8 cellular contexts compared by ENCODE assay signal in the genomic region with DNA sequence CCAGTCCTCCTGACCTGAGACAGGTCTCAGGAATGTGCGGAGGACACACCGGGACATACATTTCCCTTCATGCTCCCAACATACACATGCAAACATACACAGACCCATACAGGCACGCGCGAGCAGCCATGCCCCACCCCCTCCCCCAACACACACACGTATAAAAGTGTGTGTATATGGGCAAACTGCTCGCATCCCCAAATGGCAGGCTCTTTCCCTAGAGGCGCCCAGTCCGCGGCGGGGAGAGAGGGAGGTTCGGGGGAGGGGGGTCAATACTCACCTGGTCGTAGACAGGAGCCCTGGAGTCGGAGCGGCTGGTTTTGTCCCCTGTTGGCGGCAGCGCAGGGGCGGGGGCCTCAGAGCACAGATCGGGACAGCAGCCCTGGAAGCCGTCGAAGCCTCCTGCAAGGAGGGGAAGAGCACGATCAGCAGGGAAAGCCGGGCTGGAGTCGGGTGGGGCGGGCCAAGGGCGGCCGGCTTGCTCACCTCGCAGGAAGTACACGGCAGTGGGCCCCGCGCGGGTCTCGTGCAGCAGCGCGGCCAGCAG. TPM values are rescaled to one million over a fixed set of nuclear protein-coding genes. Genes with fewer than 3 reads are reported as not detected.
A peak's percentile ranks its signal among the peaks of the same experiment; 100 is the strongest.
DNase-seq lines count a peak whose midpoint lies in the region; ATAC-seq, FAIRE-seq and TF ChIP-seq lines count a peak whose summit lies in the region.

No MANE protein-coding gene starts in this region.

- H3K79me2 ChIP-seq in trophoblast cell (ENCODE audit: control insufficient read depth, insufficient read depth, low read length, poor library complexity), result peaks cover 10% of the 10 kb centered on the region

- peak overlapping the region; percentile 58 for H3K14ac ChIP-seq in trophoblast cell (ENCODE audit: low read length)

- peak overlapping the region; percentile 64 for H4K91ac ChIP-seq in trophoblast cell (ENCODE audit: low read depth, low read length)

- DNase-seq in activated CD4-positive, alpha-beta T cell treated with anti-CD3 and anti-CD28 coated beads for 1 hour, result peak; percentile 43
- DNase-seq in epithelial cell of proximal tubule (ENCODE audit: low read depth) (no peak), trophoblast cell (peak in 1 of 2 donors; percentile 28), NCI-H82 (lab: John Stamatoyannopoulos, UW) (no peak), H54 (ENCODE audit: insufficient read length, low spot score) (no peak), cortex of kidney (lab: John Stamatoyannopoulos, UW) (no peak)

- no CpG with 5 or more reads among the region's 35 CpGs for WGBS in trophoblast cell (ENCODE audit: extremely low coverage, insufficient coverage, insufficient read length)

- TF ChIP-seq CTCF in 22Rv1 (IDR thresholded peaks at IDR 0.05) (no peak), epithelial cell of proximal tubule (conservative IDR thresholded peaks at IDR 0.05; ENCODE audit: low read depth, low read length) (no peak)

- ATAC-seq in HG02571 (IDR thresholded peaks at IDR 0.05; ENCODE audit: unreplicated experiment), result peak; percentile 1

- peak overlapping the region; percentile 34 for H2BK12ac ChIP-seq in trophoblast cell (ENCODE audit: low read length)

- no peak for TF ChIP-seq POLR2A in H54 (IDR thresholded peaks at IDR 0.05; ENCODE audit: low read depth, low read length)

- H2BK120ac ChIP-seq in trophoblast cell (ENCODE audit: insufficient read depth, low read length, poor library complexity), result no peak overlapping the region

- peak overlapping the region; percentile 66 for H4K8ac ChIP-seq in trophoblast cell (ENCODE audit: low read depth, low read length)

- H3K27ac ChIP-seq in 22Rv1 (peak overlapping the region; percentile 83), trophoblast cell (ENCODE audit: low read depth, low read length) (no peak overlapping the region)

- H3K18ac ChIP-seq in trophoblast cell (ENCODE audit: low read length), result peak overlapping the region; percentile 70

- H4K12ac ChIP-seq in trophoblast cell (ENCODE audit: low read depth, low read length), result no peak overlapping the region

- H3K4me2 ChIP-seq in trophoblast cell (ENCODE audit: low read length), result peak overlapping the region; percentile 79

- no peak overlapping the region for H3K9ac ChIP-seq in trophoblast cell (ENCODE audit: low read length)

- no peak overlapping the region for H3K23ac ChIP-seq in trophoblast cell (ENCODE audit: low read length)

- H2AFZ ChIP-seq in trophoblast cell (ENCODE audit: insufficient read depth, low read length, poor library complexity), result peak overlapping the region; percentile 67

- H3K4me1 ChIP-seq in trophoblast cell (ENCODE audit: control insufficient read depth in 1 of 2, insufficient read depth in 2 of 2, low read length in 2 of 2), result peaks cover 50 to 52% of the 10 kb centered on the region in 2 experiments

- no peak overlapping the region for H2BK5ac ChIP-seq in trophoblast cell (ENCODE audit: low read depth, low read length, poor library complexity)

- H2AK5ac ChIP-seq in trophoblast cell (ENCODE audit: low read length), result no peak overlapping the region

- peaks cover 0 to 2% of the 10 kb centered on the region in 2 experiments for H3K36me3 ChIP-seq in trophoblast cell (ENCODE audit: control insufficient read depth in 1 of 2, insufficient read depth in 2 of 2, low read length in 2 of 2)

- peak overlapping the region; percentile 17 for H3K4ac ChIP-seq in trophoblast cell (ENCODE audit: low read depth, low read length)

- H3K9me3 ChIP-seq in trophoblast cell (ENCODE audit: insufficient read depth, low read depth, low read length), result no peaks in the 10 kb centered on the region

- peaks cover 24% of the 10 kb centered on the region for H3K79me1 ChIP-seq in trophoblast cell (ENCODE audit: low read length)

- H3K4me3 ChIP-seq in epithelial cell of proximal tubule (ENCODE audit: low read depth, low read length), result peak overlapping the region; percentile 41
- H3K4me3 ChIP-seq in trophoblast cell (ENCODE audit: low read depth, low read length), result peak overlapping the region; percentile 72

- H3K27me3 ChIP-seq in trophoblast cell (ENCODE audit: insufficient read depth, low read length), result no peaks in the 10 kb centered on the region

- FAIRE-seq in H54 (lab: Jason Lieb, UNC), result no peak

RNA-seq across cellular contexts. Expression of a gene that starts 0.7 kb away (rescaled TPM):
- 4.4 and 5.4 TPM in 2 replicates for total RNA-seq in epithelial cell of proximal tubule
- polyA plus RNA-seq in trophoblast cell (2013), result 4.0 and 4.5 TPM in 2 replicates

RNA-seq across cellular contexts. Expression of a gene that starts 6.3 kb away (rescaled TPM):
- total RNA-seq in epithelial cell of proximal tubule, result not detected in 2 replicates
- polyA plus RNA-seq in trophoblast cell (2013), result 0.07 TPM in 1 of 2 replicates, not detected in the other

RNA-seq across cellular contexts. Expression of a gene that starts 28.2 kb away (rescaled TPM):
- 0.23 and 0.29 TPM in 2 replicates for total RNA-seq in epithelial cell of proximal tubule
- 3.6 and 3.8 TPM in 2 replicates for polyA plus RNA-seq in trophoblast cell (2013)
